Comparison of ENCODE assay signal across 19 cellular contexts in genomic region chr16:12094537-12095265, GRCh38.
A peak's percentile ranks its signal among the peaks of the same experiment; 100 is the strongest.
DNase-seq lines count a peak whose midpoint lies in the region; ATAC-seq and TF ChIP-seq lines count a peak whose summit lies in the region.
"Had no signal": no experiment of that assay in that cellular context is flagged by ENCODE, and none has a peak within 500 bp of the region (broad histone marks: within the 10 kb centered on the region; RNA-seq: fewer than 3 reads in every experiment).

No MANE protein-coding gene starts in this region.

- no TSS peak for BruUV-seq in HCT116 (replicated peaks; lab: Mats Ljungman, UMichigan)
- no TSS peak for BruUV-seq in MCF 10A (replicated peaks; lab: Mats Ljungman, UMichigan)

- H3K9me3 Mint-ChIP-seq in effector memory CD8-positive, alpha-beta T cell = no peaks in the 10 kb centered on the region
- H3K9me3 Mint-ChIP-seq in MCF 10A (ENCODE audit: unreplicated experiment) = no peaks in the 10 kb centered on the region
- H3K9me3 Mint-ChIP-seq: dendritic cell treated with granulocyte-macrophage colony-stimulating factor and Interleukin-4, amounts not matched to agents 40 ng/mL and 50 ng/mL, for 4 days; nephron had no signal

- H3K4me1 Mint-ChIP-seq in effector memory CD8-positive, alpha-beta T cell (ENCODE audit: low read depth in 2 of 2) = peaks cover 5 to 12% of the 10 kb centered on the region in 2 donors
- peaks cover 16% of the 10 kb centered on the region for H3K4me1 Mint-ChIP-seq in MCF 10A (ENCODE audit: insufficient read depth, unreplicated experiment)

- intact Hi-C loops in HCT116 (cut with micrococcal nuclease) = loop anchor here (1.0 to 10.0 kb wide), 4 partner anchors 164 to 1360 kb away; no protein-coding TSS in a partner anchor
- intact Hi-C loops in MCF 10A (cut with micrococcal nuclease) = loop anchor here (1.0 to 10.0 kb wide), 4 partner anchors 180 to 723 kb away; no protein-coding TSS in a partner anchor

- H3K27me3 Mint-ChIP-seq in effector memory CD8-positive, alpha-beta T cell = no peaks in the 10 kb centered on the region
- H3K27me3 Mint-ChIP-seq in MCF 10A (ENCODE audit: insufficient read depth, unreplicated experiment) = no peaks in the 10 kb centered on the region
- H3K27me3 Mint-ChIP-seq: dendritic cell treated with granulocyte-macrophage colony-stimulating factor and Interleukin-4, amounts not matched to agents 40 ng/mL and 50 ng/mL, for 4 days had no signal

- no peak overlapping the region; the same call in 1 of the 2 replicates for H3K9ac ChIP-seq in BLaER1
- no peak overlapping the region for H3K9ac ChIP-seq in HCT116 (ENCODE audit: low read length)
- no peak overlapping the region for H3K9ac ChIP-seq in parathyroid adenoma

- H3K27ac Mint-ChIP-seq in effector memory CD8-positive, alpha-beta T cell = peak overlapping the region in 1 of 2 donors; percentile 65
- H3K27ac Mint-ChIP-seq in MCF 10A (ENCODE audit: low read depth, unreplicated experiment) = no peak overlapping the region
- H3K27ac Mint-ChIP-seq: dendritic cell treated with granulocyte-macrophage colony-stimulating factor and Interleukin-4, amounts not matched to agents 40 ng/mL and 50 ng/mL, for 4 days had no signal

- H3K4me3 Mint-ChIP-seq in effector memory CD8-positive, alpha-beta T cell = peak overlapping the region; percentile 29 to 63
- H3K4me3 Mint-ChIP-seq in MCF 10A (ENCODE audit: unreplicated experiment) = no peak overlapping the region
- H3K4me3 Mint-ChIP-seq: dendritic cell treated with granulocyte-macrophage colony-stimulating factor and Interleukin-4, amounts not matched to agents 40 ng/mL and 50 ng/mL, for 4 days had no signal

- H3K27ac ChIP-seq in BLaER1 = peak overlapping the region; percentile 58
- H3K27ac ChIP-seq in HCT116 (ENCODE audit: low read depth, low read length) = no peak overlapping the region
- no peak overlapping the region for H3K27ac ChIP-seq in parathyroid adenoma
- H3K27ac ChIP-seq in tibial nerve = no peak overlapping the region
- H3K27ac ChIP-seq: adrenal gland, prostate gland, SJSA1, suprapubic skin, vagina had no signal

- H3K9me3 ChIP-seq in BLaER1 = no peaks in the 10 kb centered on the region
- H3K9me3 ChIP-seq in HCT116 (ENCODE audit: control insufficient read depth in 1 of 2, insufficient read depth in 1 of 2, low read depth in 1 of 2, low read length in 2 of 2) = no peaks in the 10 kb centered on the region
- H3K9me3 ChIP-seq in parathyroid adenoma (ENCODE audit: control insufficient read depth, low read length) = no peaks in the 10 kb centered on the region
- H3K9me3 ChIP-seq in BE2C = no peaks in the 10 kb centered on the region
- H3K9me3 ChIP-seq in tibial nerve = no peaks in the 10 kb centered on the region
- H3K9me3 ChIP-seq: adrenal gland, heart right ventricle, prostate gland, SJSA1, suprapubic skin, vagina had no signal

- H2AFZ ChIP-seq in HCT116 (ENCODE audit: low read depth, low read length, poor library complexity, severe bottlenecking) (no peak overlapping the region), parathyroid adenoma (no peak overlapping the region)

- H3K4me1 ChIP-seq in BLaER1 (peaks cover 100% of the 10 kb centered on the region), HCT116 (ENCODE audit: control insufficient read depth in 1 of 2, insufficient read depth in 2 of 2, low read length in 2 of 2) (peaks cover 18 to 21% of the 10 kb centered on the region in 2 experiments), parathyroid adenoma (peaks cover 7% of the 10 kb centered on the region), BE2C (no peaks in the 10 kb centered on the region), tibial nerve (peaks cover 0 to 55% (median 24%) of the 10 kb centered on the region in 4 donors)

- no peaks in the 10 kb centered on the region for H3K36me3 Mint-ChIP-seq in effector memory CD8-positive, alpha-beta T cell (ENCODE audit: insufficient read depth)
- H3K36me3 Mint-ChIP-seq in MCF 10A (ENCODE audit: insufficient read depth, unreplicated experiment) = no peaks in the 10 kb centered on the region

- ATAC-seq in HCT116 (0 out of 2 replicates have a peak, but pooled peaks have one; percentile 17), HG02938 (IDR thresholded peaks at IDR 0.05; ENCODE audit: unreplicated experiment) (no peak)
- no peak for ATAC-seq in effector memory CD8-positive, alpha-beta T cell (replicated peaks)

- no peaks in the 10 kb centered on the region for H3K9me2 ChIP-seq in HCT116 (ENCODE audit: insufficient read depth)

- H3K79me2 ChIP-seq in HCT116 (ENCODE audit: insufficient read depth, low read length) = no peaks in the 10 kb centered on the region
- peaks cover 41% of the 10 kb centered on the region for H3K79me2 ChIP-seq in parathyroid adenoma

- H3K36me3 ChIP-seq in BLaER1 = peaks cover 13% of the 10 kb centered on the region; the same call in 1 of the 2 replicates
- no peaks in the 10 kb centered on the region for H3K36me3 ChIP-seq in HCT116 (ENCODE audit: control insufficient read depth in 1 of 2, insufficient read depth in 2 of 2, low read length in 2 of 2)
- H3K36me3 ChIP-seq in parathyroid adenoma (ENCODE audit: control insufficient read depth, insufficient read depth, low read length) = no peaks in the 10 kb centered on the region
- H3K36me3 ChIP-seq in BE2C = no peaks in the 10 kb centered on the region
- no peaks in the 10 kb centered on the region for H3K36me3 ChIP-seq in tibial nerve
- H3K36me3 ChIP-seq: adrenal gland, heart right ventricle, prostate gland, SJSA1, suprapubic skin, vagina had no signal

- TF ChIP-seq POLR2A in HCT116 (IDR thresholded peaks at IDR 0.05; ENCODE audit: borderline replicate concordance, extremely low read depth, insufficient read depth, insufficient read length) (no peak), tibial nerve (IDR thresholded peaks at IDR 0.05) (no peak)

- H3K4me3 ChIP-seq in BLaER1 (no peak overlapping the region), HCT116 (replicated peaks in 1 of 2; ENCODE audit: low read depth in 1 of 2, low read length in 2 of 2) (no peak overlapping the region), parathyroid adenoma (ENCODE audit: low read depth, low read length) (no peak overlapping the region), BE2C (ENCODE audit: low read depth, low read length) (no peak overlapping the region), tibial nerve (no peak overlapping the region)
- H3K4me3 ChIP-seq: adrenal gland, prostate gland, SJSA1, vagina had no signal

- CTCF ChIA-PET in HCT116 (lab: Charles Lee) (interaction anchor here (0.7 to 2.7 kb wide), 12 partner anchors 9 to 247 kb away, joined by 3 to 22 read pairs (median 6); no protein-coding TSS in a partner anchor), MCF 10A (lab: Yijun Ruan, JAX) (interaction anchor here (0.5 to 4.4 kb wide), 72 partner anchors 8 to 1780 kb away, joined by 3 to 85 read pairs (median 4); no protein-coding TSS in a partner anchor)

- no peak for TF ChIP-seq CTCF in HCT116 (IDR thresholded peaks at IDR 0.05 in 2 of 3, conservative IDR thresholded peaks at IDR 0.05 in 1 of 3; ENCODE audit: borderline replicate concordance in 1 of 3, insufficient read depth in 1 of 3, low read depth in 2 of 3, low read length in 2 of 3)
- TF ChIP-seq CTCF in parathyroid adenoma (IDR thresholded peaks at IDR 0.05) = no peak
- TF ChIP-seq CTCF in MCF 10A (IDR thresholded peaks at IDR 0.05; ENCODE audit: unreplicated experiment) = no peak
- TF ChIP-seq CTCF in BE2C (IDR thresholded peaks at IDR 0.05; ENCODE audit: low read depth, low read length) = no peak
- TF ChIP-seq CTCF in tibial nerve (IDR thresholded peaks at IDR 0.05) = no peak

- RAD21 ChIA-PET in HCT116 (lab: Charles Lee; ENCODE audit: low non-redundant PET in 1 of 2, low total read pairs in 2 of 2, uncharacterized antibody in 2 of 2, unreplicated experiment in 2 of 2) = interaction anchor here in 1 of 2 experiments (1.1 kb wide), 1 partner anchor 166 kb away, joined by 3 read pairs; no protein-coding TSS in a partner anchor

- no peak for TF ChIP-seq EP300 in tibial nerve (IDR thresholded peaks at IDR 0.05)

- DNase-seq in HCT116 (ENCODE audit: low read depth, low spot score) = no peak
- no peak for DNase-seq in effector memory CD8-positive, alpha-beta T cell
- DNase-seq in MCF 10A (ENCODE audit: unreplicated experiment) = no peak
- no peak for DNase-seq in BE2C
- DNase-seq in tibial nerve (ENCODE audit: low spot score in 2 of 2) = no peak
- DNase-seq: GOT3, NCI-H2081 treated with DMSO at 0.1 percent for 48 hours, NCI-H446 treated with DMSO at 0.1 percent for 48 hours had no signal

- POLR2A ChIA-PET in HCT116 (lab: Charles Lee) (no interaction called here), MCF 10A (lab: Yijun Ruan, JAX) (interaction anchor here (0.6 to 1.0 kb wide), 3 partner anchors 32 to 210 kb away, joined by 3 read pairs; no protein-coding TSS in a partner anchor)

- TF ChIP-seq RAD21 in HCT116 (IDR thresholded peaks at IDR 0.05; ENCODE audit: low read depth) = no peak

- 79 to 83% methylated on average over 13 of the region's 13 CpGs for WGBS in tibial nerve, 2 donors

- H3K27me3 ChIP-seq in BLaER1 (no peaks in the 10 kb centered on the region), HCT116 (ENCODE audit: insufficient read depth, low read length) (no peaks in the 10 kb centered on the region; the same call in 1 of the 2 replicates), parathyroid adenoma (ENCODE audit: control insufficient read depth, insufficient read depth, low read length) (no peaks in the 10 kb centered on the region), BE2C (no peaks in the 10 kb centered on the region), tibial nerve (no peaks in the 10 kb centered on the region)
- H3K27me3 ChIP-seq: adrenal gland, heart right ventricle, SJSA1, suprapubic skin, vagina had no signal

- no peaks in the 10 kb centered on the region for H4K20me1 ChIP-seq in BLaER1
- H4K20me1 ChIP-seq in HCT116 (ENCODE audit: insufficient read depth) = no peaks in the 10 kb centered on the region

- H3K4me2 ChIP-seq in BLaER1 = peak overlapping the region; percentile 66
- H3K4me2 ChIP-seq in HCT116 (ENCODE audit: low read length) = no peak overlapping the region
- peak overlapping the region; percentile 18 for H3K4me2 ChIP-seq in parathyroid adenoma (ENCODE audit: low read length)

TF ChIP-seq in HCT116, 20 proteins besides CTCF, POLR2A, EP300 and RAD21 (continues in another document):
- no peak for TF ChIP-seq ZBTB33 (IDR thresholded peaks at IDR 0.05; ENCODE audit: extremely low read depth, insufficient replicate concordance, low read length)
